In the genomic region with DNA sequence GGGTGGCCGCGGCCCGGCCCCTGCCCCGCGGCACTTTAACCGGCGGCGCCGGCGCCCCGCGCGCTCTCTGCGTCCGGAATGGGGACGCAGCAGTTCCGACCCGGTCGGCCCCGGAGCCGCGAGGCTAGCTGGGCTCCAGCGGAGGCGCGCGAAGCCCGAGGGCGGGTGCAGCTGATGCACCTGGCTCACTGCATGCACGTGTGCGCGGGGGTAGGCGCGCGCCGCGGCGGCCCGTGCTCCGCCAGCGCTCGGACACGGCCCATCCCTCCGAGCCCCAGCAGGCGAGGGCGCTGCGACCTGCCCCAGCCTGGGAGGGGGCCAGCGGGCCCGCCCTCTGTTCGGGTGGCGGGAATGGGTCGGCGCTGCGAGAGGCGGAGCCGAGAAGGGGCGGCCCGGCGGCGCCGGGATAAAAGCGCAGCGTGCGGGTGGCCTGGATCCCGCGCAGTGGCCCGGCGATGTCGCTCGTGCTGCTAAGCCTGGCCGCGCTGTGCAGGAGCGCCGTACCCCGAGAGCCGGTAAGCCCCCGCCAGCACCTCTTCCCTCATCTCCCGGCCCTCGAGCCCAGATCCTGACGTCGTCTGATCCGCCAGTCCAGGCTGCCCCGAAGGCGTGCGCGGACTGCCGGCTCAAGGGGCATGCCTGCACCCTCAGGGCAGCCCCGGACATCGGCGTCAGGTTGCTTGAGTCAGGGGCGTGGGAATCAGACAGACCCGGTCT, we compare ENCODE assay signal across 8 cellular contexts. TPM values are rescaled to one million over a fixed set of nuclear protein-coding genes. Genes with fewer than 3 reads are reported as not detected.
DNase-seq lines count a peak whose midpoint lies in the region; ATAC-seq, FAIRE-seq and TF ChIP-seq lines count a peak whose summit lies in the region.

A gene with protein sequence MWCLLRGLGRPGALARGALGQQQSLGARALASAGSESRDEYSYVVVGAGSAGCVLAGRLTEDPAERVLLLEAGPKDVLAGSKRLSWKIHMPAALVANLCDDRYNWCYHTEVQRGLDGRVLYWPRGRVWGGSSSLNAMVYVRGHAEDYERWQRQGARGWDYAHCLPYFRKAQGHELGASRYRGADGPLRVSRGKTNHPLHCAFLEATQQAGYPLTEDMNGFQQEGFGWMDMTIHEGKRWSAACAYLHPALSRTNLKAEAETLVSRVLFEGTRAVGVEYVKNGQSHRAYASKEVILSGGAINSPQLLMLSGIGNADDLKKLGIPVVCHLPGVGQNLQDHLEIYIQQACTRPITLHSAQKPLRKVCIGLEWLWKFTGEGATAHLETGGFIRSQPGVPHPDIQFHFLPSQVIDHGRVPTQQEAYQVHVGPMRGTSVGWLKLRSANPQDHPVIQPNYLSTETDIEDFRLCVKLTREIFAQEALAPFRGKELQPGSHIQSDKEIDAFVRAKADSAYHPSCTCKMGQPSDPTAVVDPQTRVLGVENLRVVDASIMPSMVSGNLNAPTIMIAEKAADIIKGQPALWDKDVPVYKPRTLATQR (minus strand): TSS at position 286 of the 717 bp plus-strand sequence. CDS start 22,411 bp downstream, outside the sequence.
A gene with protein sequence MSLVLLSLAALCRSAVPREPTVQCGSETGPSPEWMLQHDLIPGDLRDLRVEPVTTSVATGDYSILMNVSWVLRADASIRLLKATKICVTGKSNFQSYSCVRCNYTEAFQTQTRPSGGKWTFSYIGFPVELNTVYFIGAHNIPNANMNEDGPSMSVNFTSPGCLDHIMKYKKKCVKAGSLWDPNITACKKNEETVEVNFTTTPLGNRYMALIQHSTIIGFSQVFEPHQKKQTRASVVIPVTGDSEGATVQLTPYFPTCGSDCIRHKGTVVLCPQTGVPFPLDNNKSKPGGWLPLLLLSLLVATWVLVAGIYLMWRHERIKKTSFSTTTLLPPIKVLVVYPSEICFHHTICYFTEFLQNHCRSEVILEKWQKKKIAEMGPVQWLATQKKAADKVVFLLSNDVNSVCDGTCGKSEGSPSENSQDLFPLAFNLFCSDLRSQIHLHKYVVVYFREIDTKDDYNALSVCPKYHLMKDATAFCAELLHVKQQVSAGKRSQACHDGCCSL (plus strand): TSS at position 435 of the 717 bp plus-strand sequence. CDS start 21 bp downstream, at position 456.

- peaks cover 11% of the 10 kb centered on the region for H3K27me3 ChIP-seq in bronchial epithelial cell (ENCODE audit: control insufficient read depth, insufficient read depth, low read length)

- ATAC-seq in HG02759 (IDR thresholded peaks at IDR 0.05; ENCODE audit: unreplicated experiment), result peak; percentile 64

- DNase-seq in stimulated activated CD4-positive, alpha-beta T cell treated with anti-CD3 and anti-CD28 coated beads, Interleukin-4, amount 100 ng/mL, for 1 hour, result peak; percentile 7
- no peak for DNase-seq in stimulated activated CD4-positive, alpha-beta T cell treated with anti-CD3 and anti-CD28 coated beads, Interleukin-4, amount 100 ng/mL, for 24 hours
- DNase-seq in NCI-H526 (lab: John Stamatoyannopoulos, UW), result peak; percentile 66 to 94
- no peak for DNase-seq in bronchial epithelial cell (ENCODE audit: low read depth)
- DNase-seq in kidney, result peak; percentile 86
- DNase-seq in stimulated activated CD8-positive, alpha-beta memory T cell treated with anti-CD3 and anti-CD28 coated beads, Interleukin-4, amount 100 ng/mL, for 48 hours, result peak; percentile 41
- no peak for DNase-seq in SIG-M5 (lab: John Stamatoyannopoulos, UW)

- no peaks in the 10 kb centered on the region for H3K9me3 ChIP-seq in kidney (ENCODE audit: control insufficient read depth in 1 of 2, low read length in 2 of 2)

- TF ChIP-seq CTCF in bronchial epithelial cell (IDR thresholded peaks at IDR 0.05; ENCODE audit: insufficient read depth, low read length, severe bottlenecking) (no peak), kidney (IDR thresholded peaks at IDR 0.05; ENCODE audit: borderline replicate concordance, extremely low read depth, insufficient read depth) (no peak)

- no peak for FAIRE-seq in bronchial epithelial cell (lab: Jason Lieb, UNC)
- no peak for FAIRE-seq in kidney (lab: Jason Lieb, UNC)

- intact Hi-C loops in kidney (cut with DNase I), result no loop called here

- H3K4me3 ChIP-seq in bronchial epithelial cell (ENCODE audit: low read depth, low read length) (peak within 1 kb of the TSS; percentile 43), kidney (ENCODE audit: low read length in 2 of 2) (peak within 1 kb of the TSS; percentile 69 to 79)

- peak within 1 kb of the TSS; percentile 94 to 95 for H3K27ac ChIP-seq in kidney (ENCODE audit: low read depth in 2 of 2, low read length in 2 of 2)

- H3K9ac ChIP-seq in kidney (ENCODE audit: low read length in 2 of 2), result peak within 1 kb of the TSS; percentile 63 to 77

- peaks cover 14% of the 10 kb centered on the region in 2 donors for H3K4me1 ChIP-seq in kidney (ENCODE audit: control insufficient read depth in 1 of 2, insufficient read depth in 1 of 2, low read depth in 1 of 2, low read length in 2 of 2)

- H3K36me3 ChIP-seq in bronchial epithelial cell (ENCODE audit: control insufficient read depth, insufficient read depth, low read length) (no peaks in the 10 kb centered on the region), kidney (ENCODE audit: control insufficient read depth in 1 of 2, insufficient read depth in 2 of 2, low read length in 2 of 2) (no peaks in the 10 kb centered on the region)

RNA-seq across cellular contexts. Expression of the first gene that starts in this region (rescaled TPM):
- total RNA-seq in bronchial epithelial cell, result under 0.01 and 0.13 TPM in 2 replicates
- 33.4 TPM for total RNA-seq in kidney
- polyA plus RNA-seq in kidney (ENCODE audit: insufficient read depth, low read depth, low replicate concordance), result 26.5 TPM

RNA-seq across cellular contexts. Expression of the second gene that starts in this region (rescaled TPM):
- total RNA-seq in bronchial epithelial cell (not detected in 2 replicates), kidney (27.7 TPM)
- 87.4 TPM for polyA plus RNA-seq in kidney (ENCODE audit: insufficient read depth, low read depth, low replicate concordance)

Comparison
In these comparisons a context has a peak if more than half of its experiments do, and no peak if none do; other contexts are left out.
1. RNA of the first gene that starts in this region (total RNA-seq): 33.4 TPM in kidney (single experiment); under 0.01 to 0.13 TPM in bronchial epithelial cell; every median in the first group is over 10 times any median in the second.
2. RNA of the second gene that starts in this region (total RNA-seq): 27.7 TPM in kidney (single experiment); not detected in bronchial epithelial cell; every median in the first group is over 10 times any median in the second.
3. DNase-seq: peak in stimulated activated CD4-positive, alpha-beta T cell treated with anti-CD3 and anti-CD28 coated beads, Interleukin-4, amount 100 ng/mL, for 1 hour (single experiment), NCI-H526 (2 of 2), kidney (single experiment) and stimulated activated CD8-positive, alpha-beta memory T cell treated with anti-CD3 and anti-CD28 coated beads, Interleukin-4, amount 100 ng/mL, for 48 hours (single experiment); none in stimulated activated CD4-positive, alpha-beta T cell treated with anti-CD3 and anti-CD28 coated beads, Interleukin-4, amount 100 ng/mL, for 24 hours (single experiment), bronchial epithelial cell (single experiment) and SIG-M5 (single experiment).